In the genomic region with DNA sequence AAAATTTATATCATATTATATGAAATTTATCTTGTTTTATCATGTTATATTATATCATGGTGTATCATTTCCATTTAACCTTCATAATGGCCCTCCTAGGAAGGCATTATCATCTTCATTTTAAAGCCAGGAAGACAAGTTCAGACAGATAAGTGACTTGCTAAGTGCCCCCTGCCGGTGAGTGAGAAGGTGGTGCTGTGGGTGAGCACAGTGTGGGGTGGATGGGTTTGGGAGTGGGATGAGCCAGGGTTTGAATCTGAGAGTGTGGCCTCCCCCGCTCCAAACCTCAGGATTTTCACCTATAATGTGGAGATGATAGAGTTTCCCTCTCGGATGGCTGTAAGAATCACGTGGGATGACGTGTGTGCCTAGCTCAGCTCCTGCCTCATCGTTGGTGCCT, we compare ENCODE assay signal across 15 cellular contexts.
DNase-seq lines count a peak whose midpoint lies in the region; ATAC-seq and TF ChIP-seq lines count a peak whose summit lies in the region.
"Had no signal": no experiment of that assay in that cellular context is flagged by ENCODE, and none has a peak within 500 bp of the region (broad histone marks: within the 10 kb centered on the region; RNA-seq: fewer than 3 reads in every experiment).

No MANE protein-coding gene starts in this region.

- H3K79me2 ChIP-seq in fibroblast of lung (ENCODE audit: control insufficient read depth, insufficient read depth, low read length) = no peaks in the 10 kb centered on the region

- H3K36me3 ChIP-seq in BJ (ENCODE audit: control insufficient read depth, insufficient read depth, low read length) = no peaks in the 10 kb centered on the region
- no peaks in the 10 kb centered on the region for H3K36me3 ChIP-seq in fibroblast of lung (ENCODE audit: control insufficient read depth, insufficient read depth, low read length)
- no peaks in the 10 kb centered on the region for H3K36me3 ChIP-seq in thyroid gland
- H3K36me3 ChIP-seq: tibial nerve had no signal

- no peaks in the 10 kb centered on the region for H3K9me3 ChIP-seq in fibroblast of lung (ENCODE audit: control insufficient read depth, insufficient read depth, low read depth, low read length)
- no peaks in the 10 kb centered on the region for H3K9me3 ChIP-seq in thyroid gland
- H3K9me3 ChIP-seq: tibial nerve had no signal

- H2AFZ ChIP-seq in fibroblast of lung (ENCODE audit: low read length) = no peak overlapping the region

- no peaks in the 10 kb centered on the region for H4K20me1 ChIP-seq in fibroblast of lung (ENCODE audit: control insufficient read depth, extremely low read depth, insufficient read depth, low read length)

- no peak overlapping the region for H3K4me3 ChIP-seq in BJ (ENCODE audit: low read depth, low read length)
- no peak overlapping the region for H3K4me3 ChIP-seq in fibroblast of lung (replicated peaks in 1 of 4; ENCODE audit: control extremely low read depth in 1 of 4, insufficient read depth in 1 of 4, low read depth in 3 of 4, low read length in 4 of 4)
- no peak overlapping the region for H3K4me3 ChIP-seq in thyroid gland (replicated peaks in 1 of 3)
- H3K4me3 ChIP-seq: tibial nerve had no signal

- H3K36me3 Mint-ChIP-seq in effector memory CD8-positive, alpha-beta T cell (ENCODE audit: insufficient read depth) = no peaks in the 10 kb centered on the region

- POLR2A ChIA-PET in BJ (lab: Charles Lee) = no interaction called here

- H3K27me3 ChIP-seq in BJ (ENCODE audit: control insufficient read depth, insufficient read depth, low read length) (no peaks in the 10 kb centered on the region), fibroblast of lung (ENCODE audit: control insufficient read depth, insufficient read depth, low read length) (no peaks in the 10 kb centered on the region), thyroid gland (no peaks in the 10 kb centered on the region)

- intact Hi-C loops in thyroid gland (cut with DNase I) = no loop called here

- no peak overlapping the region for H3K9ac ChIP-seq in fibroblast of lung (ENCODE audit: insufficient read depth, low read length)

- no peak for ATAC-seq in GM19023 (IDR thresholded peaks at IDR 0.05; ENCODE audit: unreplicated experiment)
- ATAC-seq in effector memory CD8-positive, alpha-beta T cell (replicated peaks) = no peak
- ATAC-seq: Right ventricle myocardium inferior had no signal

- peaks cover 28 to 49% of the 10 kb centered on the region in 2 donors for H3K27me3 Mint-ChIP-seq in effector memory CD8-positive, alpha-beta T cell

- no peak overlapping the region for H3K27ac Mint-ChIP-seq in effector memory CD8-positive, alpha-beta T cell
- H3K27ac Mint-ChIP-seq: activated B cell treated with CpG ODN at 0.5 μM for 24 hours had no signal

- H3K4me1 ChIP-seq in fibroblast of lung (ENCODE audit: control insufficient read depth, extremely low read depth, insufficient read depth, low read length) (no peaks in the 10 kb centered on the region), thyroid gland (no peaks in the 10 kb centered on the region)
- H3K4me1 ChIP-seq: tibial nerve had no signal

- DNase-seq in BJ (ENCODE audit: low read depth) (no peak), NCI-H226 (peak; percentile 6), fibroblast of lung (ENCODE audit: low read depth in 2 of 2) (no peak), thyroid gland (no peak)
- DNase-seq in activated CD4-positive, alpha-beta T cell treated with anti-CD3 and anti-CD28 coated beads, Interleukin-2, amount 50 U/mL, for 48 hours = no peak
- DNase-seq in effector memory CD8-positive, alpha-beta T cell = no peak
- DNase-seq: activated B cell treated with CpG ODN at 0.5 μM for 24 hours, amygdala, KG1, naive B cell, NCI-H2227 treated with DMSO at 0.1 percent for 48 hours had no signal

- no peak overlapping the region for H3K27ac ChIP-seq in fibroblast of lung (ENCODE audit: insufficient read depth, low read length)
- H3K27ac ChIP-seq in thyroid gland = no peak overlapping the region
- H3K27ac ChIP-seq: tibial nerve had no signal

- H3K4me3 Mint-ChIP-seq in effector memory CD8-positive, alpha-beta T cell = no peak overlapping the region
- H3K4me3 Mint-ChIP-seq: activated B cell treated with CpG ODN at 0.5 μM for 24 hours had no signal

- TF ChIP-seq CTCF in BJ (IDR thresholded peaks at IDR 0.05; ENCODE audit: insufficient read depth, low read depth, low read length) (peak; percentile 30), GM12872 (IDR thresholded peaks at IDR 0.05; ENCODE audit: insufficient read depth, low read depth, low read length) (peak; percentile 27; the same call in 1 of the 3 replicates), fibroblast of lung (conservative IDR thresholded peaks at IDR 0.05 in 1 of 2, IDR thresholded peaks at IDR 0.05 in 1 of 2; ENCODE audit: low read depth in 1 of 2, low read length in 2 of 2) (peak; percentile 2 to 31), thyroid gland (IDR thresholded peaks at IDR 0.05) (no peak)

- H3K4me1 Mint-ChIP-seq in effector memory CD8-positive, alpha-beta T cell (ENCODE audit: low read depth in 2 of 2) = no peaks in the 10 kb centered on the region

- H3K4me2 ChIP-seq in fibroblast of lung (ENCODE audit: extremely low read depth, insufficient read depth, low read length) = no peak overlapping the region

- 78 to 80% methylated on average over 6 of the region's 6 CpGs for WGBS in thyroid gland, 2 donors

- TF ChIP-seq POLR2A in thyroid gland (IDR thresholded peaks at IDR 0.05) = no peak

- CTCF ChIA-PET in BJ (lab: Yijun Ruan, JAX) = no interaction called here

- no peaks in the 10 kb centered on the region for H3K9me3 Mint-ChIP-seq in effector memory CD8-positive, alpha-beta T cell
- H3K9me3 Mint-ChIP-seq: activated B cell treated with CpG ODN at 0.5 μM for 24 hours had no signal

Comparison
In these comparisons a context has a peak if more than half of its experiments do, and no peak if none do; other contexts are left out.
1. CTCF ChIP-seq: peak in BJ (single experiment), GM12872 (single experiment) and fibroblast of lung (2 of 2); none in thyroid gland (0 of 6).